Comparison of ENCODE assay signal across 15 cellular contexts in the genomic region with DNA sequence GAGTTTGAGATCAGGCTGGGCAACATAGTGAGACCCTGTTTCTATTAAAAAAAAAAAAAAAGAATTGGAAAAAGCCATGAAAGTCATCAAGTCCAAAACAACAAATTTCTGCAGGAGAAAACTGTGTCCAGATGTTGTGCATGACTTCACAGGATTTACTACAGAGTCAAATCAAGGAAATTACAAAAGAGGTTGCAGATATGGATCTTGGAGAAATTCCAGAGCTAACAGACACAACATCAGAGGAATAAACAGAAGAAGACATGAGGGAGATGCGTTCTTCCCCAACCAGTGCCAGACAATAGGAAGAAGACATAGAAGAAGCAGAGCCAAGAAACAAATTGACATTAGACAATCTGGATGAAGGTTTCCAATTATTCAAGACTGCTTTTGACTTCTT. TPM values are rescaled to one million over a fixed set of nuclear protein-coding genes. Genes with fewer than 3 reads are reported as not detected.
"Had no signal": no experiment of that assay in that cellular context is flagged by ENCODE, and none has a peak within 500 bp of the region (broad histone marks: within the 10 kb centered on the region; RNA-seq: fewer than 3 reads in every experiment).

No MANE protein-coding gene starts in this region.

- DNase-seq: activated T-cell treated with anti-CD3 and anti-CD28 coated beads, Interleukin-2, amount 50 U/mL, for 1 hour; amniotic stem cell; left lung; natural killer cell; stimulated activated CD4-positive, alpha-beta T cell treated with anti-CD3 and anti-CD28 coated beads, Interleukin-4, amount 100 ng/mL, for 24 hours; substantia nigra; T-helper 1 cell; thyroid gland; upper lobe of right lung had no signal

- H3K36me3 ChIP-seq: prostate gland, thyroid gland, upper lobe of right lung had no signal

- FAIRE-seq: bronchial epithelial cell had no signal

- H3K9me3 ChIP-seq: left lung, prostate gland, thyroid gland, upper lobe of right lung had no signal

- H3K27me3 ChIP-seq: left lung, thyroid gland, upper lobe of right lung had no signal

- ATAC-seq: left lung, natural killer cell, upper lobe of right lung, WTC11 had no signal

- H3K27ac ChIP-seq: coronary artery, epithelial cell of prostate, left lung, prostate gland, thyroid gland, upper lobe of right lung had no signal

- H3K4me3 ChIP-seq: coronary artery, left lung, lung, prostate gland, thyroid gland, upper lobe of right lung had no signal

- H3K4me1 ChIP-seq: left lung, prostate gland, thyroid gland, upper lobe of right lung had no signal

RNA-seq across cellular contexts. Expression of gene KCNIP2, which starts 24.3 kb away (rescaled TPM):
- total RNA-seq: bronchial epithelial cell had no signal
